In genomic region chr17:7548585-7549400, GRCh38 we compare ENCODE assay signal across 8 cellular contexts. TPM values are rescaled to one million over a fixed set of nuclear protein-coding genes. Genes with fewer than 3 reads are reported as not detected.
DNase-seq lines count a peak whose midpoint lies in the region; ATAC-seq and TF ChIP-seq lines count a peak whose summit lies in the region.

TSS of gene TNFSF12 (plus strand) at chr17:7549058. CDS start at chr17:7549154, 96 bp downstream.

- no peak for ATAC-seq in HG02678 (IDR thresholded peaks at IDR 0.05; ENCODE audit: unreplicated experiment)

- H3K9me3 Mint-ChIP-seq in T-helper 2 cell treated with Interferon-gamma antibody and Interleukin-4, amounts not matched to agents 5 μg/mL and 100 μg/mL, for 36 hours: no peaks in the 10 kb centered on the region

- intact Hi-C loops in mammary epithelial cell (cut with micrococcal nuclease): no loop called here

- dilution Hi-C loops in mammary epithelial cell (cut with HindIII; ENCODE audit: low sequenced_read_pairs): no loop called here

- H3K27ac ChIP-seq in mammary epithelial cell (ENCODE audit: insufficient read depth, low read depth, low read length): no peak within 1 kb of the TSS
- H3K27ac ChIP-seq in skin epidermis: peak within 1 kb of the TSS; percentile 64 to 99 (median 92)

- peaks cover 41% of the 10 kb centered on the region for H3K4me1 Mint-ChIP-seq in T-helper 2 cell treated with Interferon-gamma antibody and Interleukin-4, amounts not matched to agents 5 μg/mL and 100 μg/mL, for 36 hours (ENCODE audit: low read depth)

- no peaks in the 10 kb centered on the region for H3K27me3 ChIP-seq in mammary epithelial cell (ENCODE audit: insufficient read depth, low read length)

- 5% methylated on average over 4 of the region's 65 CpGs for WGBS in mammary epithelial cell (ENCODE audit: low coverage, missing lambda C conversion rate)

- no TSS peak for BruUV-seq in mammary epithelial cell (replicated peaks; lab: Mats Ljungman, UMichigan)

- H3K4me3 Mint-ChIP-seq in T-helper 2 cell treated with Interferon-gamma antibody and Interleukin-4, amounts not matched to agents 5 μg/mL and 100 μg/mL, for 36 hours: peak within 1 kb of the TSS; percentile 91

- peak within 1 kb of the TSS; percentile 95 for H3K4me2 ChIP-seq in mammary epithelial cell (ENCODE audit: insufficient read depth, low read depth, low read length)

- no peaks in the 10 kb centered on the region for H3K27me3 Mint-ChIP-seq in T-helper 2 cell treated with Interferon-gamma antibody and Interleukin-4, amounts not matched to agents 5 μg/mL and 100 μg/mL, for 36 hours (ENCODE audit: low read depth)

- peak within 1 kb of the TSS; percentile 80 for H3K27ac Mint-ChIP-seq in T-helper 2 cell treated with Interferon-gamma antibody and Interleukin-4, amounts not matched to agents 5 μg/mL and 100 μg/mL, for 36 hours

- in situ Hi-C loops in GM18951 (cut with MboI; ENCODE audit: low sequenced_read_pairs, unreplicated experiment): no loop called here
- in situ Hi-C loops in mammary epithelial cell (cut with MboI; ENCODE audit: low sequenced_read_pairs in 2 of 2): no loop called here

- CTCF ChIA-PET in mammary epithelial cell (lab: Charles Lee; ENCODE audit: low non-redundant PET): no interaction called here

- TF ChIP-seq POLR2A in GM18951 (IDR thresholded peaks at IDR 0.05; ENCODE audit: extremely low read depth, insufficient read depth, insufficient read length): peak; percentile 84

- H3K36me3 ChIP-seq in mammary epithelial cell (ENCODE audit: insufficient read depth, low read length): no peaks in the 10 kb centered on the region

- H3K4me3 ChIP-seq in mammary epithelial cell (replicated peaks in 1 of 3; ENCODE audit: insufficient read depth in 1 of 3, low read depth in 2 of 3, low read length in 3 of 3): peak within 1 kb of the TSS; percentile 43 to 51 (median 44)
- H3K4me3 ChIP-seq in skin epidermis: peak within 1 kb of the TSS; percentile 36 to 67 (median 54)

- peak within 1 kb of the TSS; percentile 95 for H2AFZ ChIP-seq in mammary epithelial cell (ENCODE audit: low read depth, low read length)

- peak; percentile 59 for DNase-seq in T-helper 2 cell treated with Interferon-gamma antibody and Interleukin-4, amounts not matched to agents 5 μg/mL and 100 μg/mL, for 36 hours (ENCODE audit: low spot score)
- DNase-seq in mammary epithelial cell: no peak
- peak; percentile 12 for DNase-seq in inferior parietal cortex (ENCODE audit: extremely low spot score)
- no peak for DNase-seq in NCI-H1092 (lab: John Stamatoyannopoulos, UW)
- no peak for DNase-seq in SK-N-DZ (ENCODE audit: low spot score)

- H3K4me1 ChIP-seq in mammary epithelial cell (ENCODE audit: insufficient read depth, low read length): peaks cover 14% of the 10 kb centered on the region

- H3K9me3 ChIP-seq in mammary epithelial cell (replicated peaks; ENCODE audit: insufficient read depth, low read length): no peaks in the 10 kb centered on the region

- TF ChIP-seq CTCF in mammary epithelial cell (conservative IDR thresholded peaks at IDR 0.05 in 1 of 2, IDR thresholded peaks at IDR 0.05 in 1 of 2; ENCODE audit: extremely low read depth in 1 of 2, insufficient read depth in 1 of 2, low read depth in 1 of 2, low read length in 2 of 2): no peak

- H4K20me1 ChIP-seq in mammary epithelial cell (ENCODE audit: insufficient read depth, low read length): no peaks in the 10 kb centered on the region

- no peaks in the 10 kb centered on the region for H3K79me2 ChIP-seq in mammary epithelial cell (ENCODE audit: insufficient read depth, low read length)

- H3K9ac ChIP-seq in mammary epithelial cell (ENCODE audit: insufficient read depth, low read length): no peak within 1 kb of the TSS

- peaks cover 24% of the 10 kb centered on the region for H3K36me3 Mint-ChIP-seq in T-helper 2 cell treated with Interferon-gamma antibody and Interleukin-4, amounts not matched to agents 5 μg/mL and 100 μg/mL, for 36 hours (ENCODE audit: low read depth)

RNA-seq across cellular contexts. Expression of gene TNFSF12, which starts in this region (rescaled TPM):
- total RNA-seq in mammary epithelial cell: 1 to 10 TPM; 4.7 TPM
- 2.1 TPM for polyA plus RNA-seq in mammary epithelial cell
- 31.1 TPM for polyA minus RNA-seq in mammary epithelial cell
- not detected in 2 replicates for polyA plus RNA-seq in SK-N-DZ (2014; cell fraction: cytosol; rRNA removed)
- not detected in 2 replicates for polyA plus RNA-seq in SK-N-DZ (2014; cell fraction: nucleus; rRNA removed)

Comparison
In these comparisons a context has a peak if more than half of its experiments do, and no peak if none do; other contexts are left out.
1. DNase-seq: peak in T-helper 2 cell treated with Interferon-gamma antibody and Interleukin-4, amounts not matched to agents 5 μg/mL and 100 μg/mL, for 36 hours (single experiment) and inferior parietal cortex (single experiment); none in mammary epithelial cell (single experiment), NCI-H1092 (single experiment) and SK-N-DZ (single experiment).